ENCODE assay signal across 8 cellular contexts in the genomic region with DNA sequence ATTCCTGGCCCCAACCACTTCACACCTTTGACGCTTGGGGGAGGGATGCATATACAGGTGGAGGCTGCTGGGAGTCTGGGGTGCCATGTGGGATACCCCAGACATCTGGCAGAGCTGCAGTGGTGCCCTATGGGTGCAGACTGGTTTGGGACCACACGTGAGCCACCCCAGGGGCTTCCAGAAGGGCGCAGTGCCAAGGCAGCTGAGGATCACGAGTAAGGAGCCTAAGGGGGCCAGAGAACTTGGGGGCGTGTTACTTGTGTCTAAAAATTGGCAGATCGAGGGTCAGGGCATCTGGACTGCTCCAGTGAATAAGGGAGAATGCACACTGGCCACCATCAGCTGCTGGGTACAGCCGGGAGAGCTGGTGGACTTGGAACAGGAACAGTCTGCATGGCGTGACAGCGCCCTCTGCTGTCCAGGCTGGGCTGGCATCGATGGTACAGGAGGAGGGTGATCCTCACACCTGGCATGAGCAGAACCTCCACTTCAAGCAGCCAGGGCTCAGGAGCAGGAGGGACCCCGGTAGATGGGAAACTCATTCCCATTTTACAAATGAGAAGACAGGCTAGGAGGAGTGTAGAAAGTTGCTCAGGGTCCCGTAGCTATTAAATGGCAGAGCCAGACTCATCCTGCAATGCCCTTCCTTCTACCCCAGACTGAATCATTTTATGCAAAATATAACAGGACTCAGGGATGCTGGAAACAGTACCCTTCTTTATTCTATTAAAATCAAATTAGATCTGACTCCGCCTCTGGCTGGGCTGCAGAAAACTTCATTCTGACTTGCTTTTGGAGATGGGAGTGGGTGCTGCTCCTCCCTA.
DNase-seq lines count a peak whose midpoint lies in the region; ATAC-seq and TF ChIP-seq lines count a peak whose summit lies in the region.

No MANE protein-coding gene starts in this region.

- H3K27me3 ChIP-seq in adrenal gland = no peaks in the 10 kb centered on the region
- H3K27me3 ChIP-seq in heart right ventricle = no peaks in the 10 kb centered on the region
- H3K27me3 ChIP-seq in psoas muscle (ENCODE audit: insufficient read depth in 3 of 3, low read length in 2 of 3) = no peaks in the 10 kb centered on the region
- H3K27me3 ChIP-seq in aorta (ENCODE audit: control insufficient read depth in 1 of 2, insufficient read depth in 2 of 2, low read length in 1 of 2) = no peaks in the 10 kb centered on the region

- TF ChIP-seq CTCF in AG09319 (IDR thresholded peaks at IDR 0.05; ENCODE audit: low read depth, low read length) (peak; percentile 98), adrenal gland (IDR thresholded peaks at IDR 0.05) (peak; percentile 92 to 98 (median 96)), heart right ventricle (IDR thresholded peaks at IDR 0.05) (peak; percentile 89 to 97 (median 96)), psoas muscle (IDR thresholded peaks at IDR 0.05) (peak; percentile 97)

- H3K27ac Mint-ChIP-seq in T-helper 17 cell = no peak overlapping the region

- peak; percentile 60 for ATAC-seq in GM21360 (IDR thresholded peaks at IDR 0.05; ENCODE audit: unreplicated experiment)
- peak; percentile 93 for ATAC-seq in T-helper 17 cell
- peak; percentile 91 to 97 (median 94) for ATAC-seq in heart right ventricle
- peak; percentile 97 to 99 (median 98) for ATAC-seq in psoas muscle
- peak; percentile 94 for ATAC-seq in aorta (ENCODE audit: low FRiP score)

- H3K4me1 ChIP-seq in adrenal gland (replicated peaks in 1 of 2) (no peaks in the 10 kb centered on the region), heart right ventricle (peaks cover 7 to 28% (median 19%) of the 10 kb centered on the region in 9 donors), psoas muscle (peaks cover 3% of the 10 kb centered on the region), aorta (ENCODE audit: control insufficient read depth in 1 of 2, insufficient read depth in 2 of 2, low read length in 2 of 2) (peaks cover 0 to 3% of the 10 kb centered on the region in 2 donors)

- H3K9me3 ChIP-seq in T-helper 17 cell (ENCODE audit: control insufficient read depth, low read length, poor library complexity, severe bottlenecking) (no peaks in the 10 kb centered on the region), adrenal gland (replicated peaks in 1 of 3) (no peaks in the 10 kb centered on the region), heart right ventricle (no peaks in the 10 kb centered on the region), psoas muscle (no peaks in the 10 kb centered on the region), aorta (ENCODE audit: control insufficient read depth, low read length) (no peaks in the 10 kb centered on the region)

- no peak overlapping the region for H3K4me3 ChIP-seq in adrenal gland
- H3K4me3 ChIP-seq in heart right ventricle = no peak overlapping the region
- no peak overlapping the region for H3K4me3 ChIP-seq in psoas muscle
- H3K4me3 ChIP-seq in aorta (ENCODE audit: low read length in 2 of 2) = no peak overlapping the region

- intact Hi-C loops in adrenal gland (cut with DNase I) (loop anchor here (2.0 to 10.0 kb wide), 5 partner anchors 62 to 179 kb away; a partner anchor contains a TSS), heart right ventricle (cut with DNase I) (loop anchor here in 9 of 10 donors (1.0 to 10.0 kb wide), 9 partner anchors 62 to 177 kb away; a partner anchor contains a TSS), psoas muscle (cut with DNase I) (loop anchor here (1.0 to 5.0 kb wide), 6 partner anchors 63 to 177 kb away; no protein-coding TSS in a partner anchor), aorta (cut with DNase I) (loop anchor here (1.0 to 5.0 kb wide), 5 partner anchors 62 to 177 kb away; a partner anchor contains a TSS)

- WGBS in adrenal gland, 4 donors = 24 to 35% (median 30%) methylated on average over 8 to 13 of the region's 13 CpGs
- 32 to 34% methylated on average over 13 of the region's 13 CpGs for WGBS in heart right ventricle, 2 donors
- WGBS in psoas muscle, 3 donors = 27 to 32% (median 28%) methylated on average over 13 of the region's 13 CpGs
- 23% methylated on average over 12 to 13 of the region's 13 CpGs for WGBS in aorta, 2 donors

- H3K4me1 Mint-ChIP-seq in T-helper 17 cell = peaks cover 11% of the 10 kb centered on the region

- H3K27ac ChIP-seq in adrenal gland (no peak overlapping the region), heart right ventricle (no peak overlapping the region), psoas muscle (no peak overlapping the region), aorta (ENCODE audit: low read depth in 1 of 2, low read length in 2 of 2) (no peak overlapping the region)

- DNase-seq in AG09319 (ENCODE audit: extremely low read depth, low read depth) (peak; percentile 67), NCI-H187 treated with DMSO at 0.1 percent for 48 hours (lab: John Stamatoyannopoulos, UW) (peak; percentile 18), T-helper 17 cell (peak; percentile 54 to 76 (median 59)), adrenal gland (peak; percentile 89 to 97 (median 93)), heart right ventricle (peak; percentile 91 to 93), psoas muscle (peak; percentile 91 to 96), aorta (peak; percentile 94 to 98)

- H3K36me3 Mint-ChIP-seq in T-helper 17 cell (ENCODE audit: low read depth) = no peaks in the 10 kb centered on the region

- H3K27me3 Mint-ChIP-seq in T-helper 17 cell = peaks cover 49% of the 10 kb centered on the region

- H3K36me3 ChIP-seq in adrenal gland (replicated peaks in 1 of 2) (no peaks in the 10 kb centered on the region), heart right ventricle (no peaks in the 10 kb centered on the region), psoas muscle (ENCODE audit: insufficient read depth in 1 of 2, low read depth in 1 of 2) (no peaks in the 10 kb centered on the region), aorta (ENCODE audit: control insufficient read depth in 1 of 2, insufficient read depth in 2 of 2, low read length in 1 of 2) (no peaks in the 10 kb centered on the region)

- H3K4me3 Mint-ChIP-seq in T-helper 17 cell = peak overlapping the region; percentile 9

- no peak for TF ChIP-seq POLR2A in adrenal gland (IDR thresholded peaks at IDR 0.05)

Comparison
In these comparisons a context has a peak if more than half of its experiments do, and no peak if none do; other contexts are left out.
1. DNase-seq: peak in every context shown above with its lines; median percentile 96 in aorta; 94 in psoas muscle; 93 in adrenal gland; 92 in heart right ventricle; 67 in AG09319; 59 in T-helper 17 cell; 18 in NCI-H187 treated with DMSO at 0.1 percent for 48 hours.